In genomic region chr11:75768112-75768908, GRCh38 we compare ENCODE assay signal across 1 cellular context.
TF ChIP-seq lines count a peak whose summit lies in the region.

A gene with protein sequence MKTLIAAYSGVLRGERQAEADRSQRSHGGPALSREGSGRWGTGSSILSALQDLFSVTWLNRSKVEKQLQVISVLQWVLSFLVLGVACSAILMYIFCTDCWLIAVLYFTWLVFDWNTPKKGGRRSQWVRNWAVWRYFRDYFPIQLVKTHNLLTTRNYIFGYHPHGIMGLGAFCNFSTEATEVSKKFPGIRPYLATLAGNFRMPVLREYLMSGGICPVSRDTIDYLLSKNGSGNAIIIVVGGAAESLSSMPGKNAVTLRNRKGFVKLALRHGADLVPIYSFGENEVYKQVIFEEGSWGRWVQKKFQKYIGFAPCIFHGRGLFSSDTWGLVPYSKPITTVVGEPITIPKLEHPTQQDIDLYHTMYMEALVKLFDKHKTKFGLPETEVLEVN (plus strand): TSS chr11:75768778. CDS start chr11:75768992, 214 bp downstream.

TF ChIP-seq in GM12878, 131 proteins besides CTCF, POLR2A, EP300 and RAD21 (continued from another document):
- TF ChIP-seq, protein P1, sequence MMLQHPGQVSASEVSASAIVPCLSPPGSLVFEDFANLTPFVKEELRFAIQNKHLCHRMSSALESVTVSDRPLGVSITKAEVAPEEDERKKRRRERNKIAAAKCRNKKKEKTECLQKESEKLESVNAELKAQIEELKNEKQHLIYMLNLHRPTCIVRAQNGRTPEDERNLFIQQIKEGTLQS (IDR thresholded peaks at IDR 0.05; ENCODE audit: borderline replicate concordance, extremely low read depth, low read depth, low read length), result no peak
- TF ChIP-seq POLR2AphosphoS2 (IDR thresholded peaks at IDR 0.05; ENCODE audit: low read depth, low read length) (0 out of 2 replicates have a peak, but pooled peaks have one; percentile 20), JUNB (IDR thresholded peaks at IDR 0.05) (no peak), PBX3 (IDR thresholded peaks at IDR 0.05; ENCODE audit: insufficient replicate concordance, low read depth, low read length) (no peak), MTA2 (IDR thresholded peaks at IDR 0.05; ENCODE audit: low read depth) (peak; percentile 36; the same call in 1 of the 2 replicates), POLR2AphosphoS5 (IDR thresholded peaks at IDR 0.05; ENCODE audit: low read length) (peak; percentile 74), HDGF (IDR thresholded peaks at IDR 0.05) (no peak)
